Comparison of ENCODE assay signal across 1 cellular context in genomic region chr12:65537978-65538377, GRCh38.
TF ChIP-seq lines count a peak whose summit lies in the region.

No MANE protein-coding gene starts in this region.

TF ChIP-seq in HCT116, 20 proteins besides CTCF, POLR2A, EP300 and RAD21 (continued from another document):
- no peak for TF ChIP-seq ATF3 (IDR thresholded peaks at IDR 0.05)
